Comparison of ENCODE assay signal across 22 cellular contexts in genomic region chr6:151022492-151022891, GRCh38.
DNase-seq lines count a peak whose midpoint lies in the region; ATAC-seq and TF ChIP-seq lines count a peak whose summit lies in the region.
"Had no signal": no experiment of that assay in that cellular context is flagged by ENCODE, and none has a peak within 500 bp of the region (broad histone marks: within the 10 kb centered on the region; RNA-seq: fewer than 3 reads in every experiment).

No MANE protein-coding gene starts in this region.

- POLR2A ChIA-PET in WTC11 (lab: Charles Lee): interaction anchor here (0.6 kb wide), 1 partner anchor 1038 kb away, joined by 3 read pairs; no protein-coding TSS in a partner anchor

- no peak for TF ChIP-seq CTCF in WTC11 (IDR thresholded peaks at IDR 0.05)
- no peak for TF ChIP-seq CTCF in osteoblast (IDR thresholded peaks at IDR 0.05; ENCODE audit: extremely low read depth, low read depth, low read length)
- no peak for TF ChIP-seq CTCF in hepatocyte (IDR thresholded peaks at IDR 0.05; ENCODE audit: poor library complexity)

- ATAC-seq in WTC11 (peak; percentile 69; the same call in 1 of the 2 replicates), GM21717 (IDR thresholded peaks at IDR 0.05; ENCODE audit: unreplicated experiment) (no peak)
- ATAC-seq: activated naive CD8-positive, alpha-beta T cell treated with anti-CD3 and anti-CD28 coated beads, Interleukin-2, amount 50 U/mL, for 24 hours; psoas muscle had no signal

- CTCF ChIA-PET in WTC11 (lab: Charles Lee): interaction anchor here (0.6 kb wide), 1 partner anchor 355 kb away, joined by 3 read pairs; no protein-coding TSS in a partner anchor

- H3K4me3 ChIP-seq in osteoblast (ENCODE audit: insufficient read depth, low read length) (no peak overlapping the region), hepatocyte (no peak overlapping the region)
- H3K4me3 ChIP-seq: MG63, psoas muscle, upper lobe of left lung had no signal

- H3K9me3 ChIP-seq in osteoblast (ENCODE audit: low read depth, low read length) (no peaks in the 10 kb centered on the region), hepatocyte (ENCODE audit: low read depth) (no peaks in the 10 kb centered on the region)
- H3K9me3 ChIP-seq: MG63, psoas muscle, upper lobe of left lung had no signal

- no peak overlapping the region for H3K4me2 ChIP-seq in osteoblast (ENCODE audit: insufficient read depth, low read length)
- no peak overlapping the region for H3K4me2 ChIP-seq in hepatocyte

- no peaks in the 10 kb centered on the region for H4K20me1 ChIP-seq in osteoblast (ENCODE audit: insufficient read depth, low read length)
- no peaks in the 10 kb centered on the region for H4K20me1 ChIP-seq in hepatocyte (ENCODE audit: insufficient read depth, poor library complexity, severe bottlenecking)

- H3K27ac Mint-ChIP-seq in WTC11: peak overlapping the region; percentile 32; the same call in 1 of the 2 replicates
- H3K27ac Mint-ChIP-seq: activated naive CD8-positive, alpha-beta T cell treated with anti-CD3 and anti-CD28 coated beads, Interleukin-2, amount 50 U/mL, for 24 hours; dendritic cell treated with granulocyte-macrophage colony-stimulating factor and Interleukin-4, amounts not matched to agents 40 ng/mL and 50 ng/mL, for 4 days; memory B cell had no signal

- H3K27me3 ChIP-seq in osteoblast (ENCODE audit: insufficient read depth, low read length) (no peaks in the 10 kb centered on the region), hepatocyte (no peaks in the 10 kb centered on the region)
- H3K27me3 ChIP-seq: MG63, upper lobe of left lung had no signal

- H3K27ac ChIP-seq in osteoblast (ENCODE audit: low read depth, low read length): no peak overlapping the region
- no peak overlapping the region for H3K27ac ChIP-seq in hepatocyte
- H3K27ac ChIP-seq: psoas muscle had no signal

- H3K27me3 Mint-ChIP-seq in WTC11 (ENCODE audit: low read depth): no peaks in the 10 kb centered on the region
- H3K27me3 Mint-ChIP-seq: activated naive CD8-positive, alpha-beta T cell treated with anti-CD3 and anti-CD28 coated beads, Interleukin-2, amount 50 U/mL, for 24 hours; dendritic cell treated with granulocyte-macrophage colony-stimulating factor and Interleukin-4, amounts not matched to agents 40 ng/mL and 50 ng/mL, for 4 days; memory B cell had no signal

- no peaks in the 10 kb centered on the region for H3K9me2 ChIP-seq in hepatocyte (replicated peaks; ENCODE audit: insufficient read depth)

- H3K36me3 ChIP-seq in osteoblast (ENCODE audit: insufficient read depth, low read length): peaks cover 49% of the 10 kb centered on the region
- no peaks in the 10 kb centered on the region for H3K36me3 ChIP-seq in hepatocyte (replicated peaks; ENCODE audit: insufficient read depth, low read depth)
- H3K36me3 ChIP-seq: upper lobe of left lung had no signal

- no peaks in the 10 kb centered on the region for H3K9me3 Mint-ChIP-seq in WTC11
- H3K9me3 Mint-ChIP-seq: activated naive CD8-positive, alpha-beta T cell treated with anti-CD3 and anti-CD28 coated beads, Interleukin-2, amount 50 U/mL, for 24 hours; dendritic cell treated with granulocyte-macrophage colony-stimulating factor and Interleukin-4, amounts not matched to agents 40 ng/mL and 50 ng/mL, for 4 days; memory B cell had no signal

- WGBS in hepatocyte (ENCODE audit: low lambda C conversion rate, missing lambda C conversion rate): 79% methylated on average over 3 of the region's 3 CpGs

- peaks cover 17% of the 10 kb centered on the region for H3K36me3 Mint-ChIP-seq in WTC11

- no peaks in the 10 kb centered on the region for H3K4me1 ChIP-seq in osteoblast (ENCODE audit: insufficient read depth, low read length)
- peaks cover 4% of the 10 kb centered on the region for H3K4me1 ChIP-seq in hepatocyte (ENCODE audit: insufficient read depth)
- H3K4me1 ChIP-seq: psoas muscle had no signal

- peak; percentile 78 for DNase-seq in ELF-1 (ENCODE audit: low read depth, low spot score)
- DNase-seq in WTC11 (ENCODE audit: low spot score): no peak
- peak; percentile 29 for DNase-seq in hepatic stellate cell (ENCODE audit: low spot score)
- peak; percentile 58 for DNase-seq in osteoblast (ENCODE audit: insufficient read length, low spot score, missing footprints)
- DNase-seq in hepatocyte (ENCODE audit: low spot score): no peak
- DNase-seq in NCI-H187 treated with DMSO at 0.1 percent for 48 hours (lab: John Stamatoyannopoulos, UW): no peak
- DNase-seq in SHP77 (lab: John Stamatoyannopoulos, UW): no peak
- DNase-seq: activated CD4-positive, alpha-beta T cell treated with anti-CD3 and anti-CD28 coated beads for 4 hours; activated naive CD8-positive, alpha-beta T cell treated with anti-CD3 and anti-CD28 coated beads, Interleukin-2, amount 50 U/mL, for 24 hours; COR-L47; DND-41; hippocampal formation; MG63; NCI-H1417 treated with DMSO at 0.1 percent for 48 hours; NCI-H69; psoas muscle; SHP77 treated with DMSO at 0.1 percent for 48 hours; T-helper 1 cell; upper lobe of left lung had no signal

- no peak overlapping the region for H3K4me3 Mint-ChIP-seq in WTC11
- H3K4me3 Mint-ChIP-seq: activated naive CD8-positive, alpha-beta T cell treated with anti-CD3 and anti-CD28 coated beads, Interleukin-2, amount 50 U/mL, for 24 hours; dendritic cell treated with granulocyte-macrophage colony-stimulating factor and Interleukin-4, amounts not matched to agents 40 ng/mL and 50 ng/mL, for 4 days; memory B cell had no signal

- H3K79me2 ChIP-seq in osteoblast (ENCODE audit: insufficient read depth, low read length) (no peaks in the 10 kb centered on the region), hepatocyte (no peaks in the 10 kb centered on the region)

- H2AFZ ChIP-seq in osteoblast (ENCODE audit: low read length): no peak overlapping the region
- H2AFZ ChIP-seq in hepatocyte: no peak overlapping the region

- H3K4me1 Mint-ChIP-seq in WTC11: peaks cover 16% of the 10 kb centered on the region; the same call in 1 of the 2 replicates
- H3K4me1 Mint-ChIP-seq: activated naive CD8-positive, alpha-beta T cell treated with anti-CD3 and anti-CD28 coated beads, Interleukin-2, amount 50 U/mL, for 24 hours; memory B cell had no signal

TF ChIP-seq in WTC11, 78 proteins besides CTCF, POLR2A, EP300 and RAD21:
- TF ChIP-seq NFYB (CRISPR knock-in tag; conservative IDR thresholded peaks at IDR 0.05; ENCODE audit: low read depth): no peak
- TF ChIP-seq GTF2I (CRISPR knock-in tag; conservative IDR thresholded peaks at IDR 0.05): no peak
- TF ChIP-seq CREM (CRISPR knock-in tag; IDR thresholded peaks at IDR 0.05): no peak
- no peak for TF ChIP-seq MAX (CRISPR knock-in tag; IDR thresholded peaks at IDR 0.05)
- no peak for TF ChIP-seq SMAD3 (CRISPR knock-in tag; IDR thresholded peaks at IDR 0.05; ENCODE audit: borderline replicate concordance)
- TF ChIP-seq USF2 (CRISPR knock-in tag; IDR thresholded peaks at IDR 0.05): no peak
- TF ChIP-seq SP1 (CRISPR knock-in tag; conservative IDR thresholded peaks at IDR 0.05): no peak
- TF ChIP-seq OVOL2 (CRISPR knock-in tag; IDR thresholded peaks at IDR 0.05; ENCODE audit: borderline replicate concordance): no peak
- TF ChIP-seq ATF1 (CRISPR knock-in tag; IDR thresholded peaks at IDR 0.05): no peak
- TF ChIP-seq NR1H2 (CRISPR knock-in tag; IDR thresholded peaks at IDR 0.05): no peak
- no peak for TF ChIP-seq ZNF219 (CRISPR knock-in tag; IDR thresholded peaks at IDR 0.05; ENCODE audit: borderline replicate concordance)
- TF ChIP-seq E2F1 (CRISPR knock-in tag; IDR thresholded peaks at IDR 0.05): no peak
- no peak for TF ChIP-seq CREB1 (CRISPR knock-in tag; IDR thresholded peaks at IDR 0.05)
- no peak for TF ChIP-seq PREB (CRISPR knock-in tag; IDR thresholded peaks at IDR 0.05; ENCODE audit: borderline replicate concordance)
- no peak for TF ChIP-seq NFE2L1 (CRISPR knock-in tag; IDR thresholded peaks at IDR 0.05)
- TF ChIP-seq ZNF671 (CRISPR knock-in tag; IDR thresholded peaks at IDR 0.05): no peak

Comparison
In these comparisons a context has a peak if more than half of its experiments do, and no peak if none do; other contexts are left out.
1. DNase-seq: peak in ELF-1 (single experiment), hepatic stellate cell (single experiment) and osteoblast (single experiment); none in WTC11 (single experiment), hepatocyte (single experiment), NCI-H187 treated with DMSO at 0.1 percent for 48 hours (single experiment) and SHP77 (0 of 2).